In the genomic region with DNA sequence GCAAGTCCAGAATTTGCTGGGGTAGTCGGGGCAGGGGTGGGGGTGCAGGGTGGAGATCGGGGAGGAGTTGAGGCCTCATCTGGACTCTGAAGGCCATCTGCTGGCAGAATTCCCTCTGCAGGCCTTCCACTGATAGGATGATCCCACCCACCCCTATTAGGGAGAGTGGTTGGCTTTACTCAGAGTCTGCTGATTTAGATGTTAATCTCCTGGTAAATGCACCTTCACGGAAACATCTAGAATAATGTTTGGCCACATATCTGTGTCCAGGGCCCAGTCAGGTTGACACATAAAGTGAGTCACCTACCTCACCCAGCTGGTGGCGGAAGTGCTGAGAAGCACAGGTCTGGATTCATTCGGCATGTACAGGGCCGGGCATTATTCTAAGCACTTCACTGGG, we compare ENCODE assay signal across 15 cellular contexts. TPM values are rescaled to one million over a fixed set of nuclear protein-coding genes. Genes with fewer than 3 reads are reported as not detected.
DNase-seq lines count a peak whose midpoint lies in the region; ATAC-seq and TF ChIP-seq lines count a peak whose summit lies in the region.
"Had no signal": no experiment of that assay in that cellular context is flagged by ENCODE, and none has a peak within 500 bp of the region (broad histone marks: within the 10 kb centered on the region; RNA-seq: fewer than 3 reads in every experiment).

No MANE protein-coding gene starts in this region.

- H3K4me3 Mint-ChIP-seq in Calu3 (ENCODE audit: low read depth, unreplicated experiment) = no peak overlapping the region
- H3K4me3 Mint-ChIP-seq: activated CD8-positive, alpha-beta T cell treated with anti-CD3 and anti-CD28 coated beads for 36 hours had no signal

- H3F3A ChIP-seq in SK-N-SH (replicated peaks; ENCODE audit: insufficient read depth) = no peaks in the 10 kb centered on the region

- peak; percentile 64 for DNase-seq in Calu3
- peak; percentile 59 for DNase-seq in SK-N-SH
- DNase-seq in MG63 = no peak
- DNase-seq in spleen = no peak
- DNase-seq: activated CD8-positive, alpha-beta T cell treated with anti-CD3 and anti-CD28 coated beads for 36 hours; activated effector memory CD4-positive, alpha-beta T cell treated with Interleukin-2 at 50 U/mL for 16 hours; DMS 273 treated with DMSO at 0.1 percent for 48 hours; NCI-H1417; NCI-H510A treated with DMSO at 0.1 percent for 48 hours had no signal

- H3K79me2 ChIP-seq in SK-N-SH (ENCODE audit: insufficient read depth) = no peaks in the 10 kb centered on the region
- H3K79me2 ChIP-seq: parathyroid adenoma had no signal

- TF ChIP-seq CTCF in Calu3 (IDR thresholded peaks at IDR 0.05; ENCODE audit: unreplicated experiment) = no peak
- TF ChIP-seq CTCF in SK-N-SH (IDR thresholded peaks at IDR 0.05) = no peak
- TF ChIP-seq CTCF in gastroesophageal sphincter (IDR thresholded peaks at IDR 0.05) = no peak
- no peak for TF ChIP-seq CTCF in spleen (IDR thresholded peaks at IDR 0.05 in 8 of 11, conservative IDR thresholded peaks at IDR 0.05 in 3 of 11)

- no peaks in the 10 kb centered on the region for H3K36me3 ChIP-seq in SK-N-SH (replicated peaks in 1 of 2; ENCODE audit: control insufficient read depth in 1 of 2, insufficient read depth in 2 of 2, low read length in 1 of 2)
- no peaks in the 10 kb centered on the region for H3K36me3 ChIP-seq in gastroesophageal sphincter
- no peaks in the 10 kb centered on the region for H3K36me3 ChIP-seq in muscle layer of colon (ENCODE audit: insufficient read depth, low read length)
- H3K36me3 ChIP-seq in MG63 = peaks cover 22% of the 10 kb centered on the region
- H3K36me3 ChIP-seq in spleen = no peaks in the 10 kb centered on the region
- H3K36me3 ChIP-seq: cardiac muscle cell had no signal

- intact Hi-C loops in Calu3 (cut with micrococcal nuclease; ENCODE audit: unreplicated experiment) = no loop called here
- intact Hi-C loops in spleen (cut with DNase I; ENCODE audit: low total_unique reads) = no loop called here

- ATAC-seq in gastroesophageal sphincter (no peak), GM18520 (IDR thresholded peaks at IDR 0.05; ENCODE audit: unreplicated experiment) (no peak), HG03432 (IDR thresholded peaks at IDR 0.05; ENCODE audit: unreplicated experiment) (no peak)
- ATAC-seq: activated CD8-positive, alpha-beta T cell treated with anti-CD3 and anti-CD28 coated beads for 36 hours had no signal

- no peak overlapping the region for H3K4me3 ChIP-seq in SK-N-SH (ENCODE audit: low read depth in 2 of 2, low read length in 1 of 2)
- H3K4me3 ChIP-seq in gastroesophageal sphincter = no peak overlapping the region
- H3K4me3 ChIP-seq in muscle layer of colon (ENCODE audit: low read depth in 1 of 2, low read length in 2 of 2) = no peak overlapping the region
- no peak overlapping the region for H3K4me3 ChIP-seq in MG63
- H3K4me3 ChIP-seq in spleen = no peak overlapping the region
- H3K4me3 ChIP-seq: cardiac muscle cell had no signal

- H2AFZ ChIP-seq in SK-N-SH (ENCODE audit: low read depth) = no peak overlapping the region
- H2AFZ ChIP-seq: parathyroid adenoma had no signal

- peak in 1 of 2 experiments; percentile 18; a peak in 1 of 4 replicates for TF ChIP-seq EP300 in SK-N-SH (IDR thresholded peaks at IDR 0.05; ENCODE audit: borderline replicate concordance in 1 of 2, low read depth in 1 of 2, low read length in 1 of 2)
- TF ChIP-seq EP300 in gastroesophageal sphincter (IDR thresholded peaks at IDR 0.05) = no peak

- peak overlapping the region in 1 of 2 experiments; percentile 60; a peak in 2 of 4 replicates for H3K27ac ChIP-seq in SK-N-SH (ENCODE audit: low read depth in 2 of 2, low read length in 1 of 2)
- H3K27ac ChIP-seq in gastroesophageal sphincter = peak overlapping the region in 3 of 4 donors; percentile 52 to 71 (median 68)
- H3K27ac ChIP-seq in muscle layer of colon (ENCODE audit: low read depth, low read length) = peak overlapping the region; percentile 6
- H3K27ac ChIP-seq in spleen = no peak overlapping the region
- H3K27ac ChIP-seq: cardiac muscle cell, parathyroid adenoma had no signal

- peak overlapping the region; percentile 33 for H3K27ac Mint-ChIP-seq in Calu3 (ENCODE audit: unreplicated experiment)
- H3K27ac Mint-ChIP-seq: activated CD8-positive, alpha-beta T cell treated with anti-CD3 and anti-CD28 coated beads for 36 hours had no signal

- 61% methylated on average over 6 of the region's 6 CpGs for WGBS in SK-N-SH (ENCODE audit: low lambda C conversion rate)
- WGBS in gastroesophageal sphincter (ENCODE audit: low coverage in 1 of 2), 2 donors = 46 to 72% methylated on average over 3 of the region's 6 CpGs
- 81 to 92% (median 87%) methylated on average over 6 of the region's 6 CpGs for WGBS in spleen, 5 donors

- no peak overlapping the region for H3K4me2 ChIP-seq in SK-N-SH

- no peaks in the 10 kb centered on the region for H3K27me3 Mint-ChIP-seq in Calu3 (ENCODE audit: unreplicated experiment)

- BruUV-seq in Calu3 (replicated peaks; lab: Mats Ljungman, UMichigan) = no TSS peak

- H3K9me3 ChIP-seq in SK-N-SH = no peaks in the 10 kb centered on the region
- H3K9me3 ChIP-seq in gastroesophageal sphincter = no peaks in the 10 kb centered on the region
- no peaks in the 10 kb centered on the region for H3K9me3 ChIP-seq in muscle layer of colon (ENCODE audit: low read length)
- H3K9me3 ChIP-seq in MG63 = no peaks in the 10 kb centered on the region
- no peaks in the 10 kb centered on the region for H3K9me3 ChIP-seq in spleen

- TF ChIP-seq POLR2A in gastroesophageal sphincter (IDR thresholded peaks at IDR 0.05) (no peak), spleen (IDR thresholded peaks at IDR 0.05) (no peak)

- no peaks in the 10 kb centered on the region for H3K9me2 ChIP-seq in SK-N-SH

- H3K36me3 Mint-ChIP-seq in Calu3 (ENCODE audit: insufficient read depth, unreplicated experiment) = peaks cover 13% of the 10 kb centered on the region

- no peaks in the 10 kb centered on the region for H3K9me3 Mint-ChIP-seq in Calu3 (ENCODE audit: low read depth, unreplicated experiment)

- no peak; the same call in 1 of the 2 replicates for TF ChIP-seq RAD21 in SK-N-SH (IDR thresholded peaks at IDR 0.05; ENCODE audit: low read length)

- no peaks in the 10 kb centered on the region for H3K27me3 ChIP-seq in SK-N-SH (ENCODE audit: insufficient read depth)
- H3K27me3 ChIP-seq in gastroesophageal sphincter = no peaks in the 10 kb centered on the region
- no peaks in the 10 kb centered on the region for H3K27me3 ChIP-seq in muscle layer of colon (ENCODE audit: control insufficient read depth in 1 of 2, insufficient read depth in 2 of 2, low read length in 2 of 2)
- H3K27me3 ChIP-seq in MG63 = no peaks in the 10 kb centered on the region
- peaks cover 0 to 4% (median 0%) of the 10 kb centered on the region in 7 donors for H3K27me3 ChIP-seq in spleen (replicated peaks in 1 of 7)
- H3K27me3 ChIP-seq: cardiac muscle cell had no signal

- H3K4me1 Mint-ChIP-seq in Calu3 (ENCODE audit: low read depth, unreplicated experiment) = peaks cover 40% of the 10 kb centered on the region

- POLR2A ChIA-PET in SK-N-SH (lab: Yijun Ruan, JAX) = no interaction called here

- H4K20me1 ChIP-seq in SK-N-SH (ENCODE audit: insufficient read depth) = no peaks in the 10 kb centered on the region

- CTCF ChIA-PET in Calu3 (lab: Charles Lee) = interaction anchor here (1.5 kb wide), 1 partner anchor 210 kb away, joined by 4 read pairs; no protein-coding TSS in a partner anchor
- CTCF ChIA-PET in SK-N-SH (lab: Yijun Ruan, JAX) = interaction anchor here (0.8 to 3.3 kb wide), 5 partner anchors 10 to 210 kb away, joined by 3 to 15 read pairs (median 3); no protein-coding TSS in a partner anchor

- H3K4me1 ChIP-seq in SK-N-SH (ENCODE audit: control insufficient read depth in 1 of 2, insufficient read depth in 2 of 2, low read depth in 1 of 2, low read length in 1 of 2) = peaks cover 11 to 14% of the 10 kb centered on the region in 2 experiments; a peak in 2 of 4 replicates
- peaks cover 6 to 80% (median 13%) of the 10 kb centered on the region in 3 donors for H3K4me1 ChIP-seq in gastroesophageal sphincter
- peaks cover 42% of the 10 kb centered on the region for H3K4me1 ChIP-seq in muscle layer of colon (ENCODE audit: insufficient read depth, low read length)
- H3K4me1 ChIP-seq in spleen = no peaks in the 10 kb centered on the region

- H3K9ac ChIP-seq in SK-N-SH = no peak overlapping the region
- H3K9ac ChIP-seq in muscle layer of colon (ENCODE audit: low read length) = no peak overlapping the region
- H3K9ac ChIP-seq: parathyroid adenoma had no signal

TF ChIP-seq in SK-N-SH, 30 proteins besides CTCF, POLR2A, EP300 and RAD21:
- TF ChIP-seq TCF12 (IDR thresholded peaks at IDR 0.05) (no peak), SMC3 (IDR thresholded peaks at IDR 0.05; ENCODE audit: low read depth, low read length) (peak; percentile 20; the same call in 1 of the 2 replicates), GATA2 (CRISPR knock-in tag; IDR thresholded peaks at IDR 0.05) (peak; percentile 55), NFIC (IDR thresholded peaks at IDR 0.05; ENCODE audit: borderline replicate concordance) (no peak), GABPA (IDR thresholded peaks at IDR 0.05; ENCODE audit: low read depth) (no peak)
TF ChIP-seq in SK-N-SH: peak in this region for 2.

RNA-seq across cellular contexts. Expression of gene DAPK1, which starts 50.0 kb away (rescaled TPM):
- total RNA-seq in Calu3 (2022) = 133 and 166 TPM in 2 replicates
- polyA plus RNA-seq in SK-N-SH (2012; rRNA removed) = 0.61 and 0.70 TPM in 2 replicates
- polyA plus RNA-seq in SK-N-SH (2012; cell fraction: cytosol; rRNA removed) = 0.46 and 0.89 TPM in 2 replicates
- polyA plus RNA-seq in SK-N-SH (2012; cell fraction: nucleus; rRNA removed) = 1.1 and 1.8 TPM in 2 replicates
- total RNA-seq in gastroesophageal sphincter = 100 to 1,000 TPM in 1 of 4 donors, 10 to 100 TPM in 3; 52.3 to 119 (median 75.3) TPM
- total RNA-seq in MG63 (2014; rRNA removed; shearing (Covaris generic); ENCODE audit: low replicate concordance) = 36.4 and 44.6 TPM in 2 replicates
- total RNA-seq in spleen = 100 to 1,000 TPM in 6 of 7 donors, 10 to 100 TPM in 1; 81.9 to 126 (median 110) TPM
- polyA plus RNA-seq in spleen = 10 to 100 TPM in 1 of 3 donors, 1 to 10 TPM in 2; 6.4 to 15.4 (median 8.0) TPM

Comparison
In these comparisons a context has a peak if more than half of its experiments do, and no peak if none do; other contexts are left out.
1. DNase-seq: peak in Calu3 (single experiment) and SK-N-SH (single experiment); none in MG63 (single experiment) and spleen (single experiment).
2. H3K27ac ChIP-seq: peak in gastroesophageal sphincter (3 of 4) and muscle layer of colon (single experiment); none in spleen (0 of 8).